Comparison of ENCODE assay signal across 1 cellular context in the genomic region with DNA sequence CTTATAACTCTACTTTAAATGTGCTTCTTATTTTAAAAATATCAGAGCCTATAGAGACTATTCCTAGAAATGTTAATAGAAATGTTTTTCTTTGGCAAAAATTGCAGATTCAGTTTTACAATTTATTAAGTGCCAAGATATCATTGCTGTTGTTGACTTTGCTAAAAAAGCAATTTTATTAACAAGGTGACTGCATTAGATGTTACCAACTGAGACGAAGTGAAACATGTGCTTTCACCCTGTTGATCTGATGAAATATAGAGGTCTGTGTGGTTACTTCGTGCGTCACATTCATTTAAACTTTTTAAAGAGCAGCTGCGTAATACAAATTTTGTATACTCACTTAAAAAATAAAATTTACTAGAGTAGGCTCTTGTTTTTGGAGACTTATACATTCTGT.
TF ChIP-seq lines count a peak whose summit lies in the region.

No MANE protein-coding gene starts in this region.

TF ChIP-seq in HepG2, 621 proteins besides CTCF, POLR2A, EP300 and RAD21 (continued from another document):
- TF ChIP-seq, protein P1, sequence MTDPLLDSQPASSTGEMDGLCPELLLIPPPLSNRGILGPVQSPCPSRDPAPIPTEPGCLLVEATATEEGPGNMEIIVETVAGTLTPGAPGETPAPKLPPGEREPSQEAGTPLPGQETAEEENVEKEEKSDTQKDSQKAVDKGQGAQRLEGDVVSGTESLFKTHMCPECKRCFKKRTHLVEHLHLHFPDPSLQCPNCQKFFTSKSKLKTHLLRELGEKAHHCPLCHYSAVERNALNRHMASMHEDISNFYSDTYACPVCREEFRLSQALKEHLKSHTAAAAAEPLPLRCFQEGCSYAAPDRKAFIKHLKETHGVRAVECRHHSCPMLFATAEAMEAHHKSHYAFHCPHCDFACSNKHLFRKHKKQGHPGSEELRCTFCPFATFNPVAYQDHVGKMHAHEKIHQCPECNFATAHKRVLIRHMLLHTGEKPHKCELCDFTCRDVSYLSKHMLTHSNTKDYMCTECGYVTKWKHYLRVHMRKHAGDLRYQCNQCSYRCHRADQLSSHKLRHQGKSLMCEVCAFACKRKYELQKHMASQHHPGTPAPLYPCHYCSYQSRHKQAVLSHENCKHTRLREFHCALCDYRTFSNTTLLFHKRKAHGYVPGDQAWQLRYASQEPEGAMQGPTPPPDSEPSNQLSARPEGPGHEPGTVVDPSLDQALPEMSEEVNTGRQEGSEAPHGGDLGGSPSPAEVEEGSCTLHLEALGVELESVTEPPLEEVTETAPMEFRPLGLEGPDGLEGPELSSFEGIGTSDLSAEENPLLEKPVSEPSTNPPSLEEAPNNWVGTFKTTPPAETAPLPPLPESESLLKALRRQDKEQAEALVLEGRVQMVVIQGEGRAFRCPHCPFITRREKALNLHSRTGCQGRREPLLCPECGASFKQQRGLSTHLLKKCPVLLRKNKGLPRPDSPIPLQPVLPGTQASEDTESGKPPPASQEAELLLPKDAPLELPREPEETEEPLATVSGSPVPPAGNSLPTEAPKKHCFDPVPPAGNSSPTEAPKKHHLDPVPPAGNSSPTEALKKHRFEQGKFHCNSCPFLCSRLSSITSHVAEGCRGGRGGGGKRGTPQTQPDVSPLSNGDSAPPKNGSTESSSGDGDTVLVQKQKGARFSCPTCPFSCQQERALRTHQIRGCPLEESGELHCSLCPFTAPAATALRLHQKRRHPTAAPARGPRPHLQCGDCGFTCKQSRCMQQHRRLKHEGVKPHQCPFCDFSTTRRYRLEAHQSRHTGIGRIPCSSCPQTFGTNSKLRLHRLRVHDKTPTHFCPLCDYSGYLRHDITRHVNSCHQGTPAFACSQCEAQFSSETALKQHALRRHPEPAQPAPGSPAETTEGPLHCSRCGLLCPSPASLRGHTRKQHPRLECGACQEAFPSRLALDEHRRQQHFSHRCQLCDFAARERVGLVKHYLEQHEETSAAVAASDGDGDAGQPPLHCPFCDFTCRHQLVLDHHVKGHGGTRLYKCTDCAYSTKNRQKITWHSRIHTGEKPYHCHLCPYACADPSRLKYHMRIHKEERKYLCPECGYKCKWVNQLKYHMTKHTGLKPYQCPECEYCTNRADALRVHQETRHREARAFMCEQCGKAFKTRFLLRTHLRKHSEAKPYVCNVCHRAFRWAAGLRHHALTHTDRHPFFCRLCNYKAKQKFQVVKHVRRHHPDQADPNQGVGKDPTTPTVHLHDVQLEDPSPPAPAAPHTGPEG (CRISPR knock-in tag; IDR thresholded peaks at IDR 0.05): no peak
- no peak for TF ChIP-seq ZBTB1 (CRISPR knock-in tag; IDR thresholded peaks at IDR 0.05; ENCODE audit: borderline replicate concordance)
- TF ChIP-seq, protein P2, sequence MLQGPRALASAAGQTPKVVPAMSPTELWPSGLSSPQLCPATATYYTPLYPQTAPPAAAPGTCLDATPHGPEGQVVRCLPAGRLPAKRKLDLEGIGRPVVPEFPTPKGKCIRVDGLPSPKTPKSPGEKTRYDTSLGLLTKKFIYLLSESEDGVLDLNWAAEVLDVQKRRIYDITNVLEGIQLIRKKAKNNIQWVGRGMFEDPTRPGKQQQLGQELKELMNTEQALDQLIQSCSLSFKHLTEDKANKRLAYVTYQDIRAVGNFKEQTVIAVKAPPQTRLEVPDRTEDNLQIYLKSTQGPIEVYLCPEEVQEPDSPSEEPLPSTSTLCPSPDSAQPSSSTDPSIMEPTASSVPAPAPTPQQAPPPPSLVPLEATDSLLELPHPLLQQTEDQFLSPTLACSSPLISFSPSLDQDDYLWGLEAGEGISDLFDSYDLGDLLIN (CRISPR knock-in tag; IDR thresholded peaks at IDR 0.05; ENCODE audit: borderline replicate concordance): no peak
- no peak for TF ChIP-seq TBX2 (CRISPR knock-in tag; IDR thresholded peaks at IDR 0.05; ENCODE audit: borderline replicate concordance)
- TF ChIP-seq MAFG (CRISPR knock-in tag; IDR thresholded peaks at IDR 0.05): no peak
- no peak for TF ChIP-seq ZNF562 (CRISPR knock-in tag; IDR thresholded peaks at IDR 0.05; ENCODE audit: borderline replicate concordance)
- TF ChIP-seq ZNF44 (CRISPR knock-in tag; IDR thresholded peaks at IDR 0.05): no peak
